Comparison of ENCODE assay signal across 8 cellular contexts in genomic region chr1:18955116-18955441, GRCh38. TPM values are rescaled to one million over a fixed set of nuclear protein-coding genes. Genes with fewer than 3 reads are reported as not detected.
A peak's percentile ranks its signal among the peaks of the same experiment; 100 is the strongest.
DNase-seq lines count a peak whose midpoint lies in the region; ATAC-seq and TF ChIP-seq lines count a peak whose summit lies in the region.

No MANE protein-coding gene starts in this region.

- no peak for ATAC-seq in memory B cell (ENCODE audit: low read depth)
- ATAC-seq in upper lobe of left lung (ENCODE audit: low FRiP score in 2 of 2) = no peak
- no peak for ATAC-seq in HG03378 (IDR thresholded peaks at IDR 0.05; ENCODE audit: unreplicated experiment)

- no peaks in the 10 kb centered on the region for H3K9me3 ChIP-seq in upper lobe of left lung

- peaks cover 63% of the 10 kb centered on the region for H3K4me1 Mint-ChIP-seq in activated naive CD4-positive, alpha-beta T cell treated with anti-CD3 and anti-CD28 coated beads for 36 hours (ENCODE audit: low read depth)
- peaks cover 41% of the 10 kb centered on the region for H3K4me1 Mint-ChIP-seq in memory B cell

- intact Hi-C loops in activated naive CD4-positive, alpha-beta T cell treated with anti-CD3 and anti-CD28 coated beads for 36 hours (cut with micrococcal nuclease) = loop anchor here (5.0 kb wide), 2 partner anchors 287 to 1518 kb away; partner anchors contain the start of gene RCC2

- H3K27me3 Mint-ChIP-seq in activated naive CD4-positive, alpha-beta T cell treated with anti-CD3 and anti-CD28 coated beads for 36 hours (ENCODE audit: low read depth) = no peaks in the 10 kb centered on the region
- no peaks in the 10 kb centered on the region for H3K27me3 Mint-ChIP-seq in memory B cell

- H3K9me3 Mint-ChIP-seq in activated naive CD4-positive, alpha-beta T cell treated with anti-CD3 and anti-CD28 coated beads for 36 hours = no peaks in the 10 kb centered on the region
- H3K9me3 Mint-ChIP-seq in memory B cell = no peaks in the 10 kb centered on the region

- TF ChIP-seq CTCF in brain microvascular endothelial cell (IDR thresholded peaks at IDR 0.05; ENCODE audit: low read depth, low read length, missing control alignments) (no peak), upper lobe of left lung (IDR thresholded peaks at IDR 0.05) (no peak)

- H3K27me3 ChIP-seq in brain microvascular endothelial cell (replicated peaks) (no peaks in the 10 kb centered on the region), upper lobe of left lung (no peaks in the 10 kb centered on the region)

- H3K4me3 ChIP-seq in brain microvascular endothelial cell (ENCODE audit: low read depth, low read length) (peak overlapping the region; percentile 70), upper lobe of left lung (peak overlapping the region; percentile 59 to 95 (median 88))

- TF ChIP-seq EP300 in upper lobe of left lung (IDR thresholded peaks at IDR 0.05) = no peak

- peak overlapping the region; percentile 91 for H3K4me3 Mint-ChIP-seq in activated naive CD4-positive, alpha-beta T cell treated with anti-CD3 and anti-CD28 coated beads for 36 hours
- peak overlapping the region; percentile 85 for H3K4me3 Mint-ChIP-seq in memory B cell

- H3K36me3 ChIP-seq in brain microvascular endothelial cell (replicated peaks) (no peaks in the 10 kb centered on the region), upper lobe of left lung (no peaks in the 10 kb centered on the region)

- no peak for TF ChIP-seq POLR2A in upper lobe of left lung (IDR thresholded peaks at IDR 0.05)

- CTCF ChIA-PET in activated naive CD4-positive, alpha-beta T cell treated with anti-CD3 and anti-CD28 coated beads for 36 hours (lab: Charles Lee) = interaction anchor here (1.0 to 2.6 kb wide), 3 partner anchors 27 to 42 kb away, joined by 3 to 10 read pairs (median 10); no protein-coding TSS in a partner anchor

- peaks cover 4% of the 10 kb centered on the region for H3K36me3 Mint-ChIP-seq in activated naive CD4-positive, alpha-beta T cell treated with anti-CD3 and anti-CD28 coated beads for 36 hours (ENCODE audit: low read depth)
- no peaks in the 10 kb centered on the region for H3K36me3 Mint-ChIP-seq in memory B cell

- peaks cover 56 to 66% (median 58%) of the 10 kb centered on the region in 4 donors for H3K4me1 ChIP-seq in upper lobe of left lung

- in situ Hi-C loops in brain microvascular endothelial cell (cut with HindIII; ENCODE audit: low pct_ligation_motif_present, low sequenced_read_pairs) = no loop called here

- no peak for DNase-seq in activated naive CD4-positive, alpha-beta T cell treated with anti-CD3 and anti-CD28 coated beads for 36 hours
- no peak for DNase-seq in activated naive CD4-positive, alpha-beta T cell treated with anti-CD3 and anti-CD28 coated beads, Interleukin-2, amount 50 U/mL, for 16 hours
- DNase-seq in brain microvascular endothelial cell (no peak), memory B cell (ENCODE audit: low spot score in 2 of 2) (no peak), upper lobe of left lung (no peak), nucleus accumbens (lab: John Stamatoyannopoulos, UW) (no peak)
- DNase-seq in activated effector memory CD4-positive, alpha-beta T cell treated with Interleukin-2 at 50 U/mL for 16 hours = no peak

- 23 to 26% methylated on average over 6 of the region's 6 CpGs for whole genome bisulfite sequencing in upper lobe of left lung, 2 donors

- H3K27ac Mint-ChIP-seq in activated naive CD4-positive, alpha-beta T cell treated with anti-CD3 and anti-CD28 coated beads for 36 hours = peak overlapping the region; percentile 71
- H3K27ac Mint-ChIP-seq in memory B cell = peak overlapping the region; percentile 100

- H3K27ac ChIP-seq in brain microvascular endothelial cell (peak overlapping the region; percentile 45), upper lobe of left lung (peak overlapping the region; percentile 77 to 84 (median 78))

RNA-seq across cellular contexts. Expression of gene IFFO2, which starts 1.4 kb away (rescaled TPM):
- total RNA-seq in activated naive CD4-positive, alpha-beta T cell treated with anti-CD3 and anti-CD28 coated beads for 36 hours = 10 to 100 TPM; 24.9 to 27.0 TPM
- total RNA-seq in upper lobe of left lung = 10 to 100 TPM in 3 of 6 donors, 1 to 10 TPM in 3; 9.2 to 19.3 (median 11.0) TPM

RNA-seq across cellular contexts. Expression of gene ALDH4A1, which starts 52.7 kb away (rescaled TPM):
- total RNA-seq in activated naive CD4-positive, alpha-beta T cell treated with anti-CD3 and anti-CD28 coated beads for 36 hours = 10 to 100 TPM; 11.6 to 12.5 TPM
- total RNA-seq in upper lobe of left lung = 10 to 100 TPM in 5 of 6 donors, 1 to 10 TPM in 1; 5.7 to 13.4 (median 11.5) TPM
